Comparison of ENCODE assay signal across 30 cellular contexts in genomic region chr1:226867461-226868054, GRCh38.
"Had no signal": no experiment of that assay in that cellular context is flagged by ENCODE, and none has a peak within 500 bp of the region (broad histone marks: within the 10 kb centered on the region; RNA-seq: fewer than 3 reads in every experiment).

No MANE protein-coding gene starts in this region.

- H3K9me3 ChIP-seq: gastrocnemius medialis, left ventricle myocardium inferior, mucosa of descending colon, neutrophil, prostate gland, testis, transverse colon had no signal

- H3K36me3 Mint-ChIP-seq: natural killer cell treated with Interleukin-12 subunit alpha and Interleukin-12 subunit beta and Interleukin-15 and Interleukin-18, amount 100 ng/mL, for 72 hours had no signal

- H3K9me3 Mint-ChIP-seq: activated T-cell treated with anti-CD3 and anti-CD28 coated beads, Interleukin-2, amount 50 U/mL, for 4 hours; activated T-helper 17 cell treated with anti-CD3 and anti-CD28 coated beads, Interleukin-2, amount 50 U/mL, for 72 hours; central memory CD8-positive, alpha-beta T cell; dendritic cell treated with granulocyte-macrophage colony-stimulating factor and Interleukin-4, amounts not matched to agents 40 ng/mL and 50 ng/mL, for 4 days; natural killer cell treated with Interleukin-12 subunit alpha and Interleukin-12 subunit beta and Interleukin-15 and Interleukin-18, amount 100 ng/mL, for 72 hours; T-helper 2 cell treated with Interferon-gamma antibody and Interleukin-4, amounts not matched to agents 5 μg/mL and 100 μg/mL, for 36 hours had no signal

- H2AFZ ChIP-seq: hepatocyte had no signal

- ATAC-seq: activated T-cell treated with anti-CD3 and anti-CD28 coated beads, Interleukin-2, amount 50 U/mL, for 4 hours; activated T-helper 17 cell treated with anti-CD3 and anti-CD28 coated beads, Interleukin-2, amount 50 U/mL, for 72 hours; gastrocnemius medialis; mucosa of descending colon; natural killer cell treated with Interleukin-12 subunit alpha and Interleukin-12 subunit beta and Interleukin-15 and Interleukin-18, amount 100 ng/mL, for 72 hours; sciatic nerve; stimulated activated naive CD8-positive, alpha-beta T cell treated with anti-CD3 and anti-CD28 coated beads, Interleukin-15, Interleukin-2, amounts not matched to agents 100 U/mL and 50 U/mL, for 24 hours had no signal

- H3K27ac Mint-ChIP-seq: activated T-helper 17 cell treated with anti-CD3 and anti-CD28 coated beads, Interleukin-2, amount 50 U/mL, for 72 hours; dendritic cell treated with granulocyte-macrophage colony-stimulating factor and Interleukin-4, amounts not matched to agents 40 ng/mL and 50 ng/mL, for 4 days; natural killer cell treated with Interleukin-12 subunit alpha and Interleukin-12 subunit beta and Interleukin-15 and Interleukin-18, amount 100 ng/mL, for 72 hours; T-helper 2 cell treated with Interferon-gamma antibody and Interleukin-4, amounts not matched to agents 5 μg/mL and 100 μg/mL, for 36 hours had no signal

- H3K36me3 ChIP-seq: brain microvascular endothelial cell, gastrocnemius medialis, left ventricle myocardium inferior, neutrophil, prostate gland, transverse colon had no signal

- H3K4me3 ChIP-seq: gastrocnemius medialis, hepatocyte, left ventricle myocardium inferior, lung, mucosa of descending colon, prostate gland, skin epidermis, testis, transverse colon had no signal

- H3K27ac ChIP-seq: brain microvascular endothelial cell, gastrocnemius medialis, hepatocyte, left ventricle myocardium inferior, neutrophil, prostate gland, skin epidermis, testis, transverse colon had no signal

- H3K4me2 ChIP-seq: hepatocyte had no signal

- H3K4me3 Mint-ChIP-seq: activated T-cell treated with anti-CD3 and anti-CD28 coated beads, Interleukin-2, amount 50 U/mL, for 4 hours; activated T-helper 17 cell treated with anti-CD3 and anti-CD28 coated beads, Interleukin-2, amount 50 U/mL, for 72 hours; central memory CD8-positive, alpha-beta T cell; dendritic cell treated with granulocyte-macrophage colony-stimulating factor and Interleukin-4, amounts not matched to agents 40 ng/mL and 50 ng/mL, for 4 days; natural killer cell treated with Interleukin-12 subunit alpha and Interleukin-12 subunit beta and Interleukin-15 and Interleukin-18, amount 100 ng/mL, for 72 hours; T-helper 2 cell treated with Interferon-gamma antibody and Interleukin-4, amounts not matched to agents 5 μg/mL and 100 μg/mL, for 36 hours had no signal

- DNase-seq: activated CD4-positive, alpha-beta T cell treated with anti-CD3 and anti-CD28 coated beads for 4 hours; activated CD4-positive, alpha-beta T cell treated with anti-CD3 and anti-CD28 coated beads, Interleukin-2, amount 50 U/mL, for 48 hours; activated CD8-positive, alpha-beta memory T cell treated with anti-CD3 and anti-CD28 coated beads, Interleukin-2, amount 50 U/mL, for 48 hours; activated gamma-delta T cell treated with Interleukin-2 at 50 U/mL for 16 hours; activated naive CD4-positive, alpha-beta T cell treated with anti-CD3 and anti-CD28 coated beads, Interleukin-2, amount 50 U/mL, for 16 hours; activated T-cell treated with anti-CD3 and anti-CD28 coated beads, Interleukin-2, amount 50 U/mL, for 4 hours; amniotic stem cell; brain microvascular endothelial cell; gastrocnemius medialis; glutamatergic neuron; left ventricle myocardium inferior; mucosa of descending colon; retina; stimulated activated CD4-positive, alpha-beta T cell treated with anti-CD3 and anti-CD28 coated beads, Interleukin-12 subunit alpha, Interleukin-12 subunit beta, amount 100 ng/mL, for 4 hours; stimulated activated CD4-positive, alpha-beta T cell treated with anti-CD3 and anti-CD28 coated beads, Interleukin-4, amount 100 ng/mL, for 1 hour; stimulated activated naive CD8-positive, alpha-beta T cell treated with anti-CD3 and anti-CD28 coated beads, Interleukin-15, Interleukin-2, amounts not matched to agents 100 U/mL and 50 U/mL, for 24 hours; T-helper 1 cell; testis; transverse colon had no signal

- H3K27me3 ChIP-seq: brain microvascular endothelial cell, gastrocnemius medialis, hepatocyte, testis, transverse colon had no signal
